ENCODE assay signal across 20 cellular contexts in genomic region chr7:137685439-137686164, GRCh38.
A peak's percentile ranks its signal among the peaks of the same experiment; 100 is the strongest.
DNase-seq lines count a peak whose midpoint lies in the region; ATAC-seq, FAIRE-seq and TF ChIP-seq lines count a peak whose summit lies in the region.
"Had no signal": no experiment of that assay in that cellular context is flagged by ENCODE, and none has a peak within 500 bp of the region (broad histone marks: within the 10 kb centered on the region; RNA-seq: fewer than 3 reads in every experiment).

No MANE protein-coding gene starts in this region.

- DNase-seq in IMR-90 (no peak), astrocyte (ENCODE audit: low read depth) (no peak), lung microvascular endothelial cell (ENCODE audit: low read depth in 2 of 2) (peak; percentile 17 to 80), type B pancreatic cell (ENCODE audit: extremely low spot score, unreplicated experiment) (no peak), NK-92 (lab: John Stamatoyannopoulos, UW; ENCODE audit: unreplicated experiment) (no peak), coronary artery (ENCODE audit: low spot score) (no peak)
- DNase-seq: CD4-positive, CD25-positive, alpha-beta regulatory T cell; DMS53; H9; MV-4-11; NCI-H1417; NCI-H1930; NCI-H2171 treated with DMSO at 0.1 percent for 48 hours; NCI-H510A treated with DMSO at 0.1 percent for 48 hours had no signal

- peaks cover 8% of the 10 kb centered on the region; the same call in 1 of the 2 replicates for H3K9me1 ChIP-seq in IMR-90 (ENCODE audit: insufficient read depth, low read length)

- peak overlapping the region; percentile 85 for H2BK120ac ChIP-seq in IMR-90 (ENCODE audit: low read depth, low read length)

- peak overlapping the region; percentile 69 for H4K91ac ChIP-seq in IMR-90 (ENCODE audit: insufficient read depth, low read depth, low read length)

- H3K27ac Mint-ChIP-seq in astrocyte (ENCODE audit: unreplicated experiment) = no peak overlapping the region
- no peak overlapping the region for H3K27ac Mint-ChIP-seq in type B pancreatic cell
- H3K27ac Mint-ChIP-seq: B cell; CD4-positive, CD25-positive, alpha-beta regulatory T cell had no signal

- no peak overlapping the region for H2AK9ac ChIP-seq in IMR-90 (replicated peaks; ENCODE audit: low read depth, low read length, poor library complexity)

- no peak for FAIRE-seq in astrocyte (lab: Jason Lieb, UNC)
- FAIRE-seq: GM19239, HTR-8/SVneo had no signal

- H2BK20ac ChIP-seq in IMR-90 (ENCODE audit: low read depth, low read length) = peak overlapping the region; percentile 79

- H3K79me1 ChIP-seq in IMR-90 (ENCODE audit: low read depth in 1 of 2, low read length in 2 of 2) = peaks cover 0 to 4% of the 10 kb centered on the region in 2 experiments; a peak in 1 of 4 replicates

- POLR2A ChIA-PET in IMR-90 (lab: Charles Lee; ENCODE audit: unreplicated experiment) = no interaction called here

- WGBS in IMR-90 (ENCODE audit: extremely low coverage in 2 of 2, insufficient read length in 1 of 2), 2 experiments = no CpG with 5 or more reads among the region's 3 CpGs

- in situ Hi-C loops in IMR-90 (cut with MboI; ENCODE audit: low sequenced_read_pairs) = no loop called here

- no peaks in the 10 kb centered on the region for H3K79me2 ChIP-seq in astrocyte (ENCODE audit: insufficient read depth, low read length)

- no peaks in the 10 kb centered on the region for H3K36me3 ChIP-seq in IMR-90 (ENCODE audit: control insufficient read depth, insufficient read depth, low read length)
- H3K36me3 ChIP-seq in astrocyte (ENCODE audit: insufficient read depth, low read length) = no peaks in the 10 kb centered on the region
- peaks cover 19% of the 10 kb centered on the region for H3K36me3 ChIP-seq in skeletal muscle satellite cell (ENCODE audit: insufficient read depth, low read length)

- H3K9me3 Mint-ChIP-seq in astrocyte (ENCODE audit: unreplicated experiment) (peaks cover 7% of the 10 kb centered on the region), type B pancreatic cell (no peaks in the 10 kb centered on the region)
- H3K9me3 Mint-ChIP-seq: H9 had no signal

- H3K14ac ChIP-seq in IMR-90 (replicated peaks; ENCODE audit: low read depth, low read length) = peak overlapping the region; percentile 53

- no peak for TF ChIP-seq CTCF in IMR-90 (conservative IDR thresholded peaks at IDR 0.05; ENCODE audit: low read depth, low read length)
- TF ChIP-seq CTCF in astrocyte (IDR thresholded peaks at IDR 0.05; ENCODE audit: insufficient read depth, low read depth, low read length) = no peak
- TF ChIP-seq CTCF in type B pancreatic cell (conservative IDR thresholded peaks at IDR 0.05) = no peak
- TF ChIP-seq CTCF in coronary artery (IDR thresholded peaks at IDR 0.05) = no peak

- H3K9ac ChIP-seq in IMR-90 (ENCODE audit: low read depth, low read length) (no peak overlapping the region), astrocyte (ENCODE audit: low read length) (peak overlapping the region; percentile 13), skeletal muscle satellite cell (ENCODE audit: low read depth, low read length) (peak overlapping the region; percentile 89)

- H3K4me3 ChIP-seq in IMR-90 (ENCODE audit: insufficient read depth, low read depth, low read length) (no peak overlapping the region), astrocyte (ENCODE audit: insufficient read depth, low read depth, low read length) (no peak overlapping the region), skeletal muscle satellite cell (ENCODE audit: low read length) (no peak overlapping the region), coronary artery (no peak overlapping the region)

- no peak for ATAC-seq in IMR-90 (ENCODE audit: low read depth)
- ATAC-seq: Panc1 had no signal

- H4K5ac ChIP-seq in IMR-90 (ENCODE audit: low read depth, low read length) = peak overlapping the region; percentile 9; the same call in 1 of the 2 replicates

- peak overlapping the region; percentile 95; the same call in 2 of the 3 replicates for H2BK15ac ChIP-seq in IMR-90 (ENCODE audit: low read depth, low read length)

- H3K27me3 ChIP-seq in IMR-90 (ENCODE audit: control insufficient read depth, insufficient read depth, low read length) = no peaks in the 10 kb centered on the region
- no peaks in the 10 kb centered on the region for H3K27me3 ChIP-seq in astrocyte (ENCODE audit: insufficient read depth, low read length)
- no peaks in the 10 kb centered on the region for H3K27me3 ChIP-seq in skeletal muscle satellite cell (ENCODE audit: control insufficient read depth, insufficient read depth, low read length)

- peaks cover 33% of the 10 kb centered on the region for H3K4me1 ChIP-seq in IMR-90 (ENCODE audit: control insufficient read depth, insufficient read depth, low read length)
- H3K4me1 ChIP-seq in astrocyte (ENCODE audit: insufficient read depth, low read length) = peaks cover 42% of the 10 kb centered on the region
- peaks cover 90% of the 10 kb centered on the region for H3K4me1 ChIP-seq in skeletal muscle satellite cell (ENCODE audit: control insufficient read depth, insufficient read depth, low read length)

- no peaks in the 10 kb centered on the region for H3K9me3 ChIP-seq in IMR-90 (ENCODE audit: control insufficient read depth, insufficient read depth, low read length)
- H3K9me3 ChIP-seq in astrocyte (ENCODE audit: insufficient read depth, low read depth, low read length) = no peaks in the 10 kb centered on the region
- H3K9me3 ChIP-seq in skeletal muscle satellite cell (replicated peaks; ENCODE audit: low read length) = no peaks in the 10 kb centered on the region

- CTCF ChIA-PET in IMR-90 (lab: Yijun Ruan, JAX) = no interaction called here

- peak overlapping the region in 1 of 2 experiments; percentile 44; a peak in 1 of 4 replicates for H4K8ac ChIP-seq in IMR-90 (ENCODE audit: low read depth in 2 of 2, low read length in 2 of 2)

- no peak overlapping the region; the same call in 1 of the 2 replicates for H3K56ac ChIP-seq in IMR-90 (ENCODE audit: extremely low read depth, insufficient read depth, low read length)

- TF ChIP-seq POLR2A in IMR-90 (IDR thresholded peaks at IDR 0.05; ENCODE audit: low read depth, low read length) = no peak

- no TSS peak for BruUV-seq in IMR-90 (replicated peaks; lab: Mats Ljungman, UMichigan)

- peak overlapping the region; percentile 70; the same call in 1 of the 2 replicates for H2AK5ac ChIP-seq in IMR-90 (ENCODE audit: low read depth, low read length)

- H2BK5ac ChIP-seq in IMR-90 (ENCODE audit: low read depth, low read length, poor library complexity, severe bottlenecking) = peak overlapping the region; percentile 39

- H2AFZ ChIP-seq in IMR-90 (replicated peaks; ENCODE audit: low read length, poor library complexity) = no peak overlapping the region
- H2AFZ ChIP-seq in astrocyte (ENCODE audit: low read depth, low read length) = no peak overlapping the region

- H3K4me1 Mint-ChIP-seq in astrocyte (ENCODE audit: low read depth, unreplicated experiment) (peaks cover 55% of the 10 kb centered on the region), type B pancreatic cell (ENCODE audit: unreplicated experiment) (no peaks in the 10 kb centered on the region)
- H3K4me1 Mint-ChIP-seq: B cell; CD4-positive, CD25-positive, alpha-beta regulatory T cell had no signal

- H3K18ac ChIP-seq in IMR-90 (ENCODE audit: low read depth, low read length) = peak overlapping the region; percentile 42; the same call in 1 of the 2 replicates

- no peak for TF ChIP-seq RAD21 in IMR-90 (IDR thresholded peaks at IDR 0.05; ENCODE audit: low read length)

- H4K20me1 ChIP-seq in IMR-90 (ENCODE audit: insufficient read depth, low read length) (no peaks in the 10 kb centered on the region), astrocyte (ENCODE audit: insufficient read depth, low read length) (no peaks in the 10 kb centered on the region)

- peak overlapping the region; percentile 69 for H3K4ac ChIP-seq in IMR-90 (ENCODE audit: low read depth, low read length)

- H3K27ac ChIP-seq in IMR-90 (ENCODE audit: insufficient read depth, low read length) (no peak overlapping the region), astrocyte (ENCODE audit: low read depth, low read length) (peak overlapping the region; percentile 9), coronary artery (no peak overlapping the region)
- H3K27ac ChIP-seq: HL-60 had no signal

- dilution Hi-C loops in IMR-90 (cut with HindIII; ENCODE audit: low sequenced_read_pairs, unreplicated experiment) = no loop called here

- H3K4me2 ChIP-seq in IMR-90 (ENCODE audit: low read depth, low read length) (no peak overlapping the region), astrocyte (ENCODE audit: low read length) (no peak overlapping the region), skeletal muscle satellite cell (ENCODE audit: low read length) (no peak overlapping the region)

- H3K36me3 Mint-ChIP-seq in astrocyte (ENCODE audit: low read depth, unreplicated experiment) (peaks cover 7% of the 10 kb centered on the region), type B pancreatic cell (no peaks in the 10 kb centered on the region)
- H3K36me3 Mint-ChIP-seq: CD4-positive, CD25-positive, alpha-beta regulatory T cell had no signal

- H3K4me3 Mint-ChIP-seq in astrocyte (ENCODE audit: unreplicated experiment) (no peak overlapping the region), type B pancreatic cell (no peak overlapping the region)
- H3K4me3 Mint-ChIP-seq: B cell; CD4-positive, CD25-positive, alpha-beta regulatory T cell; H9 had no signal

- peak overlapping the region; percentile 50; the same call in 1 of the 2 replicates for H3K23ac ChIP-seq in IMR-90 (ENCODE audit: low read depth, low read length)

- intact Hi-C loops in IMR-90 (cut with micrococcal nuclease) = no loop called here

- no peaks in the 10 kb centered on the region for H3K27me3 Mint-ChIP-seq in astrocyte (ENCODE audit: low read depth, unreplicated experiment)
- peaks cover 51% of the 10 kb centered on the region for H3K27me3 Mint-ChIP-seq in type B pancreatic cell

TF ChIP-seq in IMR-90, 13 proteins besides CTCF, POLR2A, EP300 and RAD21:
- TF ChIP-seq RCOR1 (IDR thresholded peaks at IDR 0.05; ENCODE audit: insufficient replicate concordance, low read length) = no peak
- TF ChIP-seq SMC3 (IDR thresholded peaks at IDR 0.05; ENCODE audit: low read depth, low read length) = no peak
- no peak for TF ChIP-seq NFE2L2 (IDR thresholded peaks at IDR 0.05; ENCODE audit: low read depth, low read length)
- TF ChIP-seq, protein P1, sequence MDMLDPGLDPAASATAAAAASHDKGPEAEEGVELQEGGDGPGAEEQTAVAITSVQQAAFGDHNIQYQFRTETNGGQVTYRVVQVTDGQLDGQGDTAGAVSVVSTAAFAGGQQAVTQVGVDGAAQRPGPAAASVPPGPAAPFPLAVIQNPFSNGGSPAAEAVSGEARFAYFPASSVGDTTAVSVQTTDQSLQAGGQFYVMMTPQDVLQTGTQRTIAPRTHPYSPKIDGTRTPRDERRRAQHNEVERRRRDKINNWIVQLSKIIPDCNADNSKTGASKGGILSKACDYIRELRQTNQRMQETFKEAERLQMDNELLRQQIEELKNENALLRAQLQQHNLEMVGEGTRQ (IDR thresholded peaks at IDR 0.05; ENCODE audit: low read depth, low read length) = no peak
- no peak for TF ChIP-seq FOS (IDR thresholded peaks at IDR 0.05; ENCODE audit: low read depth, low read length)
- no peak for TF ChIP-seq CHD1 (IDR thresholded peaks at IDR 0.05; ENCODE audit: low read depth, low read length)
- TF ChIP-seq MAFK (IDR thresholded peaks at IDR 0.05; ENCODE audit: low read depth, low read length) = no peak
- no peak for TF ChIP-seq MXI1 (IDR thresholded peaks at IDR 0.05; ENCODE audit: borderline replicate concordance, low read depth, low read length)

Comparison
In these comparisons a context has a peak if more than half of its experiments do, and no peak if none do; other contexts are left out.
1. DNase-seq: peak in lung microvascular endothelial cell (2 of 2); none in IMR-90 (single experiment), astrocyte (single experiment), type B pancreatic cell (single experiment), NK-92 (single experiment) and coronary artery (single experiment).